Comparison of ENCODE assay signal across 1 cellular context in the genomic region with DNA sequence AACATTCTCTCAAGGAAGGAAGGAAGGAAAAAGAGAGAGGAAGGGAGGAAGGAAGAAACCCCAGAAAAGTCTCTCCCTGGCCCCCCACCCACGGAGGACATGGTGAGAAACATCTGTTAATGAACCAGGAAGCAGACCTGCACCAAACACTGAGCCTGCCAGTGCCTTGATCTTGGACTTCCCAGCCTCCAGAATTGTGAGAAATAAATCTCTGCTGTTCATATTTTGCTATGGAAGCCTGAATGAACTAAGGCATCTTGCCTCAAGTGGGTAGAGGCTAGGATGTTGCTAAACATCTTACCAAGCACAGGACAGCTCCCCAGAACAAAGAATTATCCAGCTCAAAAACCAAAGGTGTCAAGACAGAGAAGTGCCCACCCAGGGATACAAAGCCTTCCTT.
A peak's percentile ranks its signal among the peaks of the same experiment; 100 is the strongest.
TF ChIP-seq lines count a peak whose summit lies in the region.

No MANE protein-coding gene starts in this region.

TF ChIP-seq in HepG2, 621 proteins besides CTCF, POLR2A, EP300 and RAD21:
- TF ChIP-seq ELF1 (CRISPR knock-in tag; IDR thresholded peaks at IDR 0.05) (no peak), ZNF564 (CRISPR knock-in tag; IDR thresholded peaks at IDR 0.05) (peak; percentile 94; the same call in 1 of the 2 replicates), PAF1 (CRISPR knock-in tag; IDR thresholded peaks at IDR 0.05) (no peak)
